ENCODE assay signal across 8 cellular contexts in genomic region chr15:99507016-99507731, GRCh38. TPM values are rescaled to one million over a fixed set of nuclear protein-coding genes. Genes with fewer than 3 reads are reported as not detected.
DNase-seq lines count a peak whose midpoint lies in the region; ATAC-seq and TF ChIP-seq lines count a peak whose summit lies in the region.

No MANE protein-coding gene starts in this region.

- H3K36me3 ChIP-seq in hepatocyte (replicated peaks; ENCODE audit: insufficient read depth, low read depth) (no peaks in the 10 kb centered on the region), thoracic aorta (no peaks in the 10 kb centered on the region)

- H3K27me3 Mint-ChIP-seq in activated naive CD8-positive, alpha-beta T cell treated with anti-CD3 and anti-CD28 coated beads for 36 hours: no peaks in the 10 kb centered on the region

- no peak overlapping the region for H3K27ac Mint-ChIP-seq in activated naive CD8-positive, alpha-beta T cell treated with anti-CD3 and anti-CD28 coated beads for 36 hours

- H2AFZ ChIP-seq in hepatocyte: no peak overlapping the region

- H3K9me3 Mint-ChIP-seq in activated naive CD8-positive, alpha-beta T cell treated with anti-CD3 and anti-CD28 coated beads for 36 hours: no peaks in the 10 kb centered on the region

- no peak overlapping the region for H3K4me3 ChIP-seq in hepatocyte
- peak overlapping the region; percentile 56 for H3K4me3 ChIP-seq in thoracic aorta

- 69% methylated on average over 13 of the region's 13 CpGs for WGBS in hepatocyte (ENCODE audit: low lambda C conversion rate, missing lambda C conversion rate)

- H3K4me2 ChIP-seq in hepatocyte: peak overlapping the region; percentile 48

- H3K4me3 Mint-ChIP-seq in activated naive CD8-positive, alpha-beta T cell treated with anti-CD3 and anti-CD28 coated beads for 36 hours: no peak overlapping the region

- H3K36me3 Mint-ChIP-seq in activated naive CD8-positive, alpha-beta T cell treated with anti-CD3 and anti-CD28 coated beads for 36 hours: no peaks in the 10 kb centered on the region

- H3K27ac ChIP-seq in hepatocyte (peak overlapping the region; percentile 42), thoracic aorta (peak overlapping the region; percentile 80 to 89)

- TF ChIP-seq CTCF in hepatocyte (IDR thresholded peaks at IDR 0.05; ENCODE audit: poor library complexity): no peak
- no peak for TF ChIP-seq CTCF in thoracic aorta (IDR thresholded peaks at IDR 0.05)

- no peaks in the 10 kb centered on the region for H3K9me2 ChIP-seq in hepatocyte (replicated peaks; ENCODE audit: insufficient read depth)

- H3K79me2 ChIP-seq in hepatocyte: no peaks in the 10 kb centered on the region

- DNase-seq in hepatocyte (ENCODE audit: low spot score) (peak; percentile 62), thoracic aorta (ENCODE audit: low spot score) (no peak), activated gamma-delta T cell treated with Interleukin-2 at 50 U/mL for 16 hours (no peak), mesenteric fat pad (ENCODE audit: low spot score) (no peak), NCI-H526 treated with DMSO at 0.1 percent for 48 hours (lab: John Stamatoyannopoulos, UW) (no peak)
- DNase-seq in activated naive CD8-positive, alpha-beta T cell treated with anti-CD3 and anti-CD28 coated beads for 36 hours: no peak

- peaks cover 54% of the 10 kb centered on the region for H3K4me1 Mint-ChIP-seq in activated naive CD8-positive, alpha-beta T cell treated with anti-CD3 and anti-CD28 coated beads for 36 hours

- no peaks in the 10 kb centered on the region for H4K20me1 ChIP-seq in hepatocyte (ENCODE audit: insufficient read depth, poor library complexity, severe bottlenecking)

- ATAC-seq in HG03521 (IDR thresholded peaks at IDR 0.05; ENCODE audit: unreplicated experiment) (peak; percentile 3), SK-N-SH treated with all-trans-retinoic acid at 6 μM for 48 hours (peak; percentile 56), thoracic aorta (ENCODE audit: insufficient number of reproducible peaks, low FRiP score, low read depth) (no peak)

- H3K9me3 ChIP-seq in hepatocyte (ENCODE audit: low read depth) (no peaks in the 10 kb centered on the region), thoracic aorta (no peaks in the 10 kb centered on the region)

- H3K27me3 ChIP-seq in hepatocyte: no peaks in the 10 kb centered on the region
- no peaks in the 10 kb centered on the region for H3K27me3 ChIP-seq in thoracic aorta (replicated peaks; ENCODE audit: insufficient read depth)

- H3K4me1 ChIP-seq in hepatocyte (ENCODE audit: insufficient read depth) (peaks cover 3% of the 10 kb centered on the region), thoracic aorta (ENCODE audit: control insufficient read depth in 1 of 2, low read depth in 2 of 2) (peaks cover 23 to 70% of the 10 kb centered on the region in 2 donors)

TF ChIP-seq in SK-N-SH treated with all-trans-retinoic acid at 6 μM for 48 hours, 23 proteins besides CTCF, POLR2A, EP300 and RAD21:
- TF ChIP-seq TCF4 (CRISPR knock-in tag; IDR thresholded peaks at IDR 0.05; ENCODE audit: borderline replicate concordance) (no peak), ZFP30 (CRISPR knock-in tag; IDR thresholded peaks at IDR 0.05) (no peak)

RNA-seq across cellular contexts. Expression of gene MEF2A, which starts 58.6 kb away (rescaled TPM):
- total RNA-seq in hepatocyte (43.9 and 56.7 TPM in 2 replicates), thoracic aorta (100 to 1,000 TPM; 164 to 168 TPM), mesenteric fat pad (68.0 TPM)
- polyA plus RNA-seq in hepatocyte: 18.0 and 20.4 TPM in 2 replicates
- total RNA-seq in activated naive CD8-positive, alpha-beta T cell treated with anti-CD3 and anti-CD28 coated beads for 36 hours: 10 to 100 TPM; 20.9 to 21.9 TPM
